In the genomic region with DNA sequence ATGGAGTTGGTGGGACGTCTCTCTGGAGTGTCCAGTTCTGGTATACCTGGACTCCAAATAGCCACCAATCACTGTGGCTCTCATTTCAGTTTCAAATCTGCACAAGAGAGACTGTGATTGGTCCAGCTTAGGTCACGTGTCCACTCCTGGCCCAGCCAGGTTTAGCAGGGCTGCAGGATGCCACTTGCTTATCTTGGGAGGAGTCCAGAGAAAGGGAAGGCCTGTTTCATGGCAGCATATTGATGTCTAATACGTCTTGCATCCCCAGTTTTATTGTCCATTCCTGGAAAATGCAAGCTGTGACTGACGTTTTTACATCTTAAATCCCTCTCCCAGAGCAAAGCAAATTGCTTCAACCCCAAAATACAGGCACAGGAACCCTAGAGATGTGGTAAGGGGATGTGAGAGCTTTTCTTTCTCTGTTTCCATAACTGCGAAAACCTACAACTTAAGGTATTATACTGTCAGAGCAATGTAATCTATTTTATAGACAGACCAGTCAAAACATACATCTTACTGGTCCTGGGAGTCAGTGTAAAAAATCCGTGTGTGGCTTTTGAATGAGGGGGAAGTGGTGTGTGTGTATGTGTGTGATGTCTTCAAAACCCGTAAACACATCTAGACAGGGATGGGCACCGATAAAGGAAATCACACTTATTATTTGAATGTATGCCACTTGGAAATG, we compare ENCODE assay signal across 16 cellular contexts.
DNase-seq lines count a peak whose midpoint lies in the region; ATAC-seq, FAIRE-seq and TF ChIP-seq lines count a peak whose summit lies in the region.
"Had no signal": no experiment of that assay in that cellular context is flagged by ENCODE, and none has a peak within 500 bp of the region (broad histone marks: within the 10 kb centered on the region; RNA-seq: fewer than 3 reads in every experiment).

No MANE protein-coding gene starts in this region.

- no peak for TF ChIP-seq POLR2A in K562 (conservative IDR thresholded peaks at IDR 0.05)

- H4K20me1 ChIP-seq in K562 (replicated peaks; ENCODE audit: control insufficient read depth, insufficient read depth, low read length): no peaks in the 10 kb centered on the region; the same call in 1 of the 2 replicates

- no peak for TF ChIP-seq RAD21 in K562 (CRISPR knock-in tag; conservative IDR thresholded peaks at IDR 0.05 in 1 of 2, IDR thresholded peaks at IDR 0.05 in 1 of 2)

- BruUV-seq in K562 (replicated peaks; lab: Mats Ljungman, UMichigan): no TSS peak

- H3K4me1 ChIP-seq in K562 (replicated peaks in 1 of 2; ENCODE audit: control insufficient read depth in 2 of 2, insufficient read depth in 2 of 2, low read length in 2 of 2): no peaks in the 10 kb centered on the region
- no peaks in the 10 kb centered on the region for H3K4me1 ChIP-seq in mucosa of descending colon (ENCODE audit: low read depth)
- no peaks in the 10 kb centered on the region for H3K4me1 ChIP-seq in CD8-positive, alpha-beta T cell (ENCODE audit: insufficient read depth, low read length)

- no peaks in the 10 kb centered on the region for H3K9me3 ChIP-seq in K562 (replicated peaks; ENCODE audit: control insufficient read depth, insufficient read depth, low read depth, low read length)
- H3K9me3 ChIP-seq in mucosa of descending colon: no peaks in the 10 kb centered on the region
- H3K9me3 ChIP-seq in CD8-positive, alpha-beta T cell (ENCODE audit: low read length): no peaks in the 10 kb centered on the region
- H3K9me3 ChIP-seq: body of pancreas had no signal

- FAIRE-seq in K562 (lab: Jason Lieb, UNC): peak; percentile 72

- no peak overlapping the region for H3K4me2 ChIP-seq in K562 (ENCODE audit: insufficient read depth, low read length)

- POLR2A ChIA-PET in K562 (lab: Yijun Ruan, JAX): interaction anchor here (0.7 kb wide), 1 partner anchor 323 kb away, joined by 3 read pairs; no protein-coding TSS in a partner anchor
- POLR2A ChIA-PET in CD8-positive, alpha-beta T cell (lab: Charles Lee): no interaction called here

- no peak overlapping the region for H3K27ac ChIP-seq in K562 (ENCODE audit: extremely low read depth, low read depth, low read length)
- no peak overlapping the region for H3K27ac ChIP-seq in CD8-positive, alpha-beta T cell (ENCODE audit: low read depth, low read length)
- H3K27ac ChIP-seq: body of pancreas, skin epidermis had no signal

- no peak for TF ChIP-seq EP300 in K562 (IDR thresholded peaks at IDR 0.05; ENCODE audit: low read length)

- H3K4me3 ChIP-seq in K562 (no peak overlapping the region), mucosa of descending colon (no peak overlapping the region)
- no peak overlapping the region for H3K4me3 ChIP-seq in CD8-positive, alpha-beta T cell (ENCODE audit: low read depth, low read length)
- H3K4me3 ChIP-seq: body of pancreas, skin epidermis had no signal

- WGBS in K562 (ENCODE audit: insufficient coverage, low coverage, missing lambda C conversion rate): 0% methylated on average over 8 of the region's 8 CpGs

- in situ Hi-C loops in K562 (cut with MboI): no loop called here

- CTCF ChIA-PET in K562 (lab: Yijun Ruan, JAX; ENCODE audit: low intra/inter-chr PET ratio): no interaction called here
- CTCF ChIA-PET in CD8-positive, alpha-beta T cell (lab: Charles Lee): interaction anchor here (0.8 kb wide), 1 partner anchor 647 kb away, joined by 3 read pairs; no protein-coding TSS in a partner anchor

- peaks cover 3% of the 10 kb centered on the region for H3K27me3 Mint-ChIP-seq in CD8-positive, alpha-beta T cell (ENCODE audit: low read depth)

- TF ChIP-seq CTCF in K562 (IDR thresholded peaks at IDR 0.05 in 2 of 3, conservative IDR thresholded peaks at IDR 0.05 in 1 of 3; ENCODE audit: insufficient read depth in 2 of 3, low read depth in 1 of 3, low read length in 3 of 3): no peak
- no peak for TF ChIP-seq CTCF in mucosa of descending colon (IDR thresholded peaks at IDR 0.05)
- no peak for TF ChIP-seq CTCF in CD8-positive, alpha-beta T cell (IDR thresholded peaks at IDR 0.05)

- no peaks in the 10 kb centered on the region for H3K79me2 ChIP-seq in K562 (ENCODE audit: control insufficient read depth, insufficient read depth, low read length)

- no peaks in the 10 kb centered on the region for H3K9me3 Mint-ChIP-seq in CD8-positive, alpha-beta T cell
- H3K9me3 Mint-ChIP-seq: activated CD4-positive, alpha-beta T cell treated with anti-CD3 and anti-CD28 coated beads, Interleukin-2, amount 10 ng/mL, durations not matched to agents 24 days and 14 days; activated T-helper 1 cell treated with anti-CD3 and anti-CD28 coated beads, Interleukin-12 subunit alpha, Interleukin-12 subunit beta, Interleukin-2, Interleukin-4 antibody, amounts not matched to agents 30 ng/mL and 10 ng/mL and 1 ng/mL, durations not matched to agents 14 hours and 24 hours and 36 hours; nephron progenitor cell had no signal

- no peaks in the 10 kb centered on the region for H3K4me1 Mint-ChIP-seq in CD8-positive, alpha-beta T cell (ENCODE audit: low read depth)
- H3K4me1 Mint-ChIP-seq: activated CD4-positive, alpha-beta T cell treated with anti-CD3 and anti-CD28 coated beads, Interleukin-2, amount 10 ng/mL, durations not matched to agents 24 days and 14 days had no signal

- ATAC-seq in K562 (peak; percentile 80), mucosa of descending colon (peak; percentile 32), GM19455 (IDR thresholded peaks at IDR 0.05; ENCODE audit: unreplicated experiment) (no peak)
- no peak for ATAC-seq in CD8-positive, alpha-beta T cell
- ATAC-seq: body of pancreas had no signal

- no peaks in the 10 kb centered on the region for H3K36me3 Mint-ChIP-seq in CD8-positive, alpha-beta T cell

- intact Hi-C loops in K562 (cut with micrococcal nuclease) (no loop called here), mucosa of descending colon (cut with DNase I, micrococcal nuclease) (no loop called here)
- intact Hi-C loops in CD8-positive, alpha-beta T cell (cut with DNase I, micrococcal nuclease): no loop called here

- peaks cover 3 to 24% of the 10 kb centered on the region in 2 experiments; a peak in 4 of 5 replicates for H3K27me3 ChIP-seq in K562 (ENCODE audit: control insufficient read depth in 2 of 2, insufficient read depth in 2 of 2, low read length in 2 of 2)
- no peaks in the 10 kb centered on the region for H3K27me3 ChIP-seq in CD8-positive, alpha-beta T cell (ENCODE audit: insufficient read depth, low read length)
- H3K27me3 ChIP-seq: body of pancreas had no signal

- H3K4me3 Mint-ChIP-seq in CD8-positive, alpha-beta T cell: no peak overlapping the region
- H3K4me3 Mint-ChIP-seq: activated CD4-positive, alpha-beta T cell treated with anti-CD3 and anti-CD28 coated beads, Interleukin-2, amount 10 ng/mL, durations not matched to agents 24 days and 14 days; activated T-helper 1 cell treated with anti-CD3 and anti-CD28 coated beads, Interleukin-12 subunit alpha, Interleukin-12 subunit beta, Interleukin-2, Interleukin-4 antibody, amounts not matched to agents 30 ng/mL and 10 ng/mL and 1 ng/mL, durations not matched to agents 14 hours and 24 hours and 36 hours; endodermal cell; nephron progenitor cell had no signal

- H3K36me3 ChIP-seq in K562 (ENCODE audit: control insufficient read depth, insufficient read depth, low read length) (no peaks in the 10 kb centered on the region), mucosa of descending colon (ENCODE audit: low read depth) (no peaks in the 10 kb centered on the region)
- no peaks in the 10 kb centered on the region for H3K36me3 ChIP-seq in CD8-positive, alpha-beta T cell (ENCODE audit: insufficient read depth, low read length)

- H3K9me1 ChIP-seq in K562 (ENCODE audit: control insufficient read depth, insufficient read depth, low read length): no peaks in the 10 kb centered on the region

- no peak overlapping the region for H3K9ac ChIP-seq in K562 (ENCODE audit: insufficient read depth in 1 of 2, low read depth in 2 of 2, low read length in 2 of 2)

- no peak overlapping the region for H3K27ac Mint-ChIP-seq in CD8-positive, alpha-beta T cell
- H3K27ac Mint-ChIP-seq: activated CD4-positive, alpha-beta T cell treated with anti-CD3 and anti-CD28 coated beads, Interleukin-2, amount 10 ng/mL, durations not matched to agents 24 days and 14 days; activated T-helper 1 cell treated with anti-CD3 and anti-CD28 coated beads, Interleukin-12 subunit alpha, Interleukin-12 subunit beta, Interleukin-2, Interleukin-4 antibody, amounts not matched to agents 30 ng/mL and 10 ng/mL and 1 ng/mL, durations not matched to agents 14 hours and 24 hours and 36 hours; endodermal cell; nephron progenitor cell had no signal

- no peak overlapping the region for H2AFZ ChIP-seq in K562 (ENCODE audit: low read depth, low read length)

- DNase-seq in ELR (ENCODE audit: low read depth): peak; percentile 17
- peak; percentile 32 for DNase-seq in M059J (ENCODE audit: low read depth)
- peak; percentile 35 to 80 (median 71) for DNase-seq in K562 (ENCODE audit: extremely low read depth in 1 of 4, low spot score in 3 of 4)
- peak in 1 of 3 donors; percentile 9 for DNase-seq in mucosa of descending colon
- no peak for DNase-seq in CD8-positive, alpha-beta T cell
- DNase-seq in NCI-H526 treated with DMSO at 0.1 percent for 48 hours (lab: John Stamatoyannopoulos, UW): no peak
- no peak for DNase-seq in Ammon's horn (ENCODE audit: low spot score)
- DNase-seq: activated CD4-positive, alpha-beta T cell treated with anti-CD3 and anti-CD28 coated beads, Interleukin-2, amount 10 ng/mL, durations not matched to agents 24 days and 14 days; body of pancreas; endodermal cell; NCI-H2171; nephron progenitor cell; T-helper 2 cell had no signal

TF ChIP-seq in K562, 482 proteins besides CTCF, POLR2A, EP300 and RAD21 (continues in another document):
- TF ChIP-seq TOE1 (IDR thresholded peaks at IDR 0.05; ENCODE audit: borderline replicate concordance): peak; percentile 53; the same call in 1 of the 2 replicates
- no peak for TF ChIP-seq TOE1 (CRISPR knock-in tag; IDR thresholded peaks at IDR 0.05; ENCODE audit: borderline replicate concordance, low read depth)
- peak; percentile 32 for TF ChIP-seq NFYB (IDR thresholded peaks at IDR 0.05; ENCODE audit: extremely low read depth, insufficient read length)
- TF ChIP-seq, protein P1, sequence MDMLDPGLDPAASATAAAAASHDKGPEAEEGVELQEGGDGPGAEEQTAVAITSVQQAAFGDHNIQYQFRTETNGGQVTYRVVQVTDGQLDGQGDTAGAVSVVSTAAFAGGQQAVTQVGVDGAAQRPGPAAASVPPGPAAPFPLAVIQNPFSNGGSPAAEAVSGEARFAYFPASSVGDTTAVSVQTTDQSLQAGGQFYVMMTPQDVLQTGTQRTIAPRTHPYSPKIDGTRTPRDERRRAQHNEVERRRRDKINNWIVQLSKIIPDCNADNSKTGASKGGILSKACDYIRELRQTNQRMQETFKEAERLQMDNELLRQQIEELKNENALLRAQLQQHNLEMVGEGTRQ (CRISPR knock-in tag; IDR thresholded peaks at IDR 0.05): peak; percentile 92
- TF ChIP-seq, protein P2, sequence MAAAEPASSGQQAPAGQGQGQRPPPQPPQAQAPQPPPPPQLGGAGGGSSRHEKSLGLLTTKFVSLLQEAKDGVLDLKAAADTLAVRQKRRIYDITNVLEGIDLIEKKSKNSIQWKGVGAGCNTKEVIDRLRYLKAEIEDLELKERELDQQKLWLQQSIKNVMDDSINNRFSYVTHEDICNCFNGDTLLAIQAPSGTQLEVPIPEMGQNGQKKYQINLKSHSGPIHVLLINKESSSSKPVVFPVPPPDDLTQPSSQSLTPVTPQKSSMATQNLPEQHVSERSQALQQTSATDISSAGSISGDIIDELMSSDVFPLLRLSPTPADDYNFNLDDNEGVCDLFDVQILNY (CRISPR knock-in tag; IDR thresholded peaks at IDR 0.05): no peak

Comparison
In these comparisons a context has a peak if more than half of its experiments do, and no peak if none do; other contexts are left out.
1. DNase-seq: peak in ELR (single experiment), M059J (single experiment) and K562 (4 of 4); none in CD8-positive, alpha-beta T cell (0 of 7), NCI-H526 treated with DMSO at 0.1 percent for 48 hours (single experiment) and Ammon's horn (single experiment).
2. ATAC-seq: peak in K562 (single experiment) and mucosa of descending colon (single experiment); none in CD8-positive, alpha-beta T cell (single experiment) and GM19455 (single experiment).